ENCODE assay signal across 3 cellular contexts in the genomic region with DNA sequence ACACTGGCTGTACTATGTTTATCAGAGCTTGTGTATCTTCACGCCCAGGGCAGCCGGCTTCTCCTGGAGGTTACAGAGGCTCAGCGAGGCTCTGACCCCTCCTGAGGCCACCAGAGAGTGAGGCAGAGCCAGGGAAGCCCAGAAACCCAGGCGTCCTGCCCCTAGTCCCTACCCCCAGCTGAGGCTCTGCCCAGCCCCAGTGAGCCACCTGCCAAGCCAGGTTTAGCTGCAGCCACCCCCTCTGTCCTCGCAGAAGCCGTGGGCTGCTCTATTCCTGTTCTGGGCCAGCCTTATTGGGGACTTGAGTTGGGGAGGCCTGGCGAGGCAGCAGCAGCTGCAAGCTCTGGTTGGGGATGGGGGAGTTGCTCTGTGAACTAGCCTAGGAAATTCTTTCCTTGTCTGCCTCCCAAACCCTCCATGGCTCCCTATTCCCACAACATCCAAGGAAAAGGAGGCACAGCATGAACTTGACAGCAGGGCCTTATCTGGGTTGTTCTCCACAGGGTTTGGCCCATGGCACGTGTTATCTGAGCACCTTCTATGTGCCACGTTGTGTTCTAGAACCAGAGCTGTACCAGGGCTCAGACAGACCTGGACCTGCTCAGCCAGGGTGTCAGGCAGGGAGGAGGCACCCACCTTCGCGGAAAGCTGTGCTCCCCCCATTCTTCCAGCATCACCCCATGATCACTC. TPM values are rescaled to one million over a fixed set of nuclear protein-coding genes. Genes with fewer than 3 reads are reported as not detected.
"Had no signal": no experiment of that assay in that cellular context is flagged by ENCODE, and none has a peak within 500 bp of the region (broad histone marks: within the 10 kb centered on the region; RNA-seq: fewer than 3 reads in every experiment).

No MANE protein-coding gene starts in this region.

RNA-seq across cellular contexts. Expression of a gene that starts 56.3 kb away (rescaled TPM):
- total RNA-seq: activated naive CD4-positive, alpha-beta T cell treated with anti-CD3 and anti-CD28 coated beads for 36 hours; activated naive CD8-positive, alpha-beta T cell treated with anti-CD3 and anti-CD28 coated beads for 36 hours; activated T-helper 1 cell treated with anti-CD3 and anti-CD28 coated beads, Interleukin-12 subunit alpha, Interleukin-12 subunit beta, Interleukin-2, Interleukin-4 antibody, amounts not matched to agents 30 ng/mL and 10 ng/mL and 1 ng/mL, durations not matched to agents 14 hours and 24 hours and 36 hours had no signal
